25 cellular contexts compared by ENCODE assay signal in the genomic region with DNA sequence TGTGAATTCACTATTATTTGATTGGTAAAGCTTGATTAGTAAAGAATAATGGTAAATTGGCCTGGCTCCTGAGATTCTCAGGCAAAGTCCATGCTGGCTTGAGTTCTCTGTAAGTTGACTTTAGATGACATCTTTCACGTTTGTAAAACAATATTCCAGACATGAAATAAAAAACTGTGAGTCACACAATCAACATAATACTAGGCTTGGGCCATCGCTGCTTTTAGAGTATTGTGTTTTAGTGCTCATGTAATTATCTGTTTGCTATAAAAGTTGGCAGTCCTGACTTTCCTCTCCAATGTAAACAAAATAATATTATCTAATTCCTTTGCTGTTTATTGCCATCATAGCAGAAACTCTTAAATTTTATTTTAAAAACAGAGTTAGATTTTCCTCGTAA. TPM values are rescaled to one million over a fixed set of nuclear protein-coding genes. Genes with fewer than 3 reads are reported as not detected.
DNase-seq lines count a peak whose midpoint lies in the region; ATAC-seq and TF ChIP-seq lines count a peak whose summit lies in the region.
"Had no signal": no experiment of that assay in that cellular context is flagged by ENCODE, and none has a peak within 500 bp of the region (broad histone marks: within the 10 kb centered on the region; RNA-seq: fewer than 3 reads in every experiment).

No MANE protein-coding gene starts in this region.

- no peaks in the 10 kb centered on the region for H4K20me1 ChIP-seq in DOHH2 (ENCODE audit: control insufficient read depth, insufficient read depth, low read depth, low read length)

- no peaks in the 10 kb centered on the region for H3K27me3 ChIP-seq in DOHH2 (ENCODE audit: control insufficient read depth, low read length)
- H3K27me3 ChIP-seq in H7 (ENCODE audit: control insufficient read depth, insufficient read depth, low read length), result peaks cover 27% of the 10 kb centered on the region

- H3K4me2 ChIP-seq in DOHH2 (ENCODE audit: low read length), result peak overlapping the region; percentile 49
- H3K4me2 ChIP-seq: SK-N-SH had no signal

- DNase-seq in mucosa of descending colon, result peak in 1 of 3 donors; percentile 34
- no peak for DNase-seq in GM19240 (ENCODE audit: insufficient read length, low spot score)
- no peak for DNase-seq in H7
- DNase-seq: Caco-2; CD8-positive, alpha-beta T cell; EL; GDM1; GOT3; HCEC 1CT; IMR-90; KG1; NCI-H1048; NCI-H1417; NCI-H1694; NCI-H2029 treated with DMSO at 0.1 percent for 48 hours; NCI-H446 treated with DMSO at 0.1 percent for 48 hours; NCI-H526; OCI-M1; SIG-M5 had no signal

- peak overlapping the region; percentile 48 for H3K27ac ChIP-seq in 22Rv1
- H3K27ac ChIP-seq in DOHH2 (ENCODE audit: low read depth, low read length), result no peak overlapping the region
- H3K27ac ChIP-seq in VCaP, result peak overlapping the region; percentile 37

- H3K79me2 ChIP-seq in DOHH2 (ENCODE audit: control insufficient read depth, low read length), result peaks cover 12% of the 10 kb centered on the region

- no peak for TF ChIP-seq CTCF in 22Rv1 (IDR thresholded peaks at IDR 0.05)
- no peak for TF ChIP-seq CTCF in DOHH2 (IDR thresholded peaks at IDR 0.05; ENCODE audit: low read depth, low read length, poor library complexity, severe bottlenecking)
- no peak for TF ChIP-seq CTCF in VCaP (conservative IDR thresholded peaks at IDR 0.05)
- TF ChIP-seq CTCF in mucosa of descending colon (IDR thresholded peaks at IDR 0.05), result no peak

- intact Hi-C loops in mucosa of descending colon (cut with DNase I, micrococcal nuclease), result no loop called here

- H3K9me2 ChIP-seq in DOHH2 (replicated peaks; ENCODE audit: control insufficient read depth, low read length), result no peaks in the 10 kb centered on the region
- H3K9me2 ChIP-seq: SK-N-SH had no signal

- H3K4me3 ChIP-seq in DOHH2 (ENCODE audit: low read length) (0 out of 2 replicates have a peak overlapping the region, but pooled peaks have one; percentile 18), mucosa of descending colon (no peak overlapping the region), H7 (ENCODE audit: insufficient read depth, low read depth, low read length) (no peak overlapping the region)
- H3K4me3 ChIP-seq: GM12878 had no signal

- H3K36me3 ChIP-seq in DOHH2 (ENCODE audit: control insufficient read depth, low read length) (no peaks in the 10 kb centered on the region), mucosa of descending colon (ENCODE audit: low read depth) (no peaks in the 10 kb centered on the region), H7 (replicated peaks; ENCODE audit: control insufficient read depth, insufficient read depth, low read length) (no peaks in the 10 kb centered on the region)

- no peaks in the 10 kb centered on the region for H3F3A ChIP-seq in DOHH2 (ENCODE audit: control insufficient read depth, insufficient read depth)

- ATAC-seq in mucosa of descending colon (peak; percentile 86), HG03139 (IDR thresholded peaks at IDR 0.05; ENCODE audit: unreplicated experiment) (no peak)
- ATAC-seq: CD8-positive, alpha-beta T cell; GM12878 had no signal

- H3K9me3 ChIP-seq in DOHH2 (ENCODE audit: control insufficient read depth, insufficient read depth, low read length) (no peaks in the 10 kb centered on the region), mucosa of descending colon (peaks cover 3% of the 10 kb centered on the region)
- H3K9me3 ChIP-seq: Caco-2 had no signal

- H3K4me1 ChIP-seq in DOHH2 (ENCODE audit: control insufficient read depth, low read length), result peaks cover 20% of the 10 kb centered on the region
- peaks cover 18% of the 10 kb centered on the region for H3K4me1 ChIP-seq in mucosa of descending colon (ENCODE audit: low read depth)

RNA-seq across cellular contexts. Expression of a gene that starts 3.9 kb away (rescaled TPM):
- total RNA-seq in mucosa of descending colon, result 1 to 10 TPM; 3.6 to 8.7 (median 7.4) TPM
- total RNA-seq in H7 (2014; rRNA removed; shearing (Covaris generic)), result 0.62 and 1.4 TPM in 2 replicates
